In genomic region chr13:114131581-114132418, GRCh38 we compare ENCODE assay signal across 1 cellular context.
TF ChIP-seq lines count a peak whose summit lies in the region.

No MANE protein-coding gene starts in this region.

TF ChIP-seq in K562, 482 proteins besides CTCF, POLR2A, EP300 and RAD21 (continued from another document and continues in another):
- TF ChIP-seq MGA (IDR thresholded peaks at IDR 0.05): peak; percentile 27; the same call in 1 of the 2 replicates
- TF ChIP-seq FOXP1 (CRISPR knock-in tag; IDR thresholded peaks at IDR 0.05): no peak
- TF ChIP-seq BCL6 (CRISPR knock-in tag; IDR thresholded peaks at IDR 0.05): no peak
- peak; percentile 88 for TF ChIP-seq ZBTB2 (IDR thresholded peaks at IDR 0.05)
- TF ChIP-seq CBFB (CRISPR knock-in tag; IDR thresholded peaks at IDR 0.05): no peak
- no peak for TF ChIP-seq ZNF583 (CRISPR knock-in tag; IDR thresholded peaks at IDR 0.05)
- TF ChIP-seq ZNF277 (CRISPR knock-in tag; IDR thresholded peaks at IDR 0.05; ENCODE audit: borderline replicate concordance): no peak
- TF ChIP-seq ZNF766 (CRISPR knock-in tag; conservative IDR thresholded peaks at IDR 0.05): no peak
- TF ChIP-seq RCOR1 (IDR thresholded peaks at IDR 0.05; ENCODE audit: borderline replicate concordance in 1 of 2, low read depth in 2 of 2, low read length in 2 of 2): no peak
- TF ChIP-seq CHCHD3 (CRISPR knock-in tag; IDR thresholded peaks at IDR 0.05): no peak
- TF ChIP-seq SIN3A (IDR thresholded peaks at IDR 0.05; ENCODE audit: borderline replicate concordance in 2 of 2, control insufficient read depth in 1 of 2, low read depth in 2 of 2, low read length in 2 of 2): peak in 1 of 2 experiments; percentile 22; a peak in 1 of 4 replicates
- 0 out of 2 replicates have a peak, but pooled peaks have one; percentile 14 for TF ChIP-seq ZBTB40 (IDR thresholded peaks at IDR 0.05)
- TF ChIP-seq ZBTB40 (CRISPR knock-in tag; IDR thresholded peaks at IDR 0.05): no peak
- no peak for TF ChIP-seq SAFB2 (IDR thresholded peaks at IDR 0.05; ENCODE audit: borderline replicate concordance, low read depth, low read length, severe bottlenecking)
- TF ChIP-seq ZNF785 (CRISPR knock-in tag; IDR thresholded peaks at IDR 0.05): no peak
- TF ChIP-seq ZNF184 (CRISPR knock-in tag; IDR thresholded peaks at IDR 0.05): no peak
- TF ChIP-seq SMAD1 (IDR thresholded peaks at IDR 0.05; ENCODE audit: low read depth, low read length, partially characterized antibody): no peak
- TF ChIP-seq PYGO2 (tag; IDR thresholded peaks at IDR 0.05): no peak
- no peak for TF ChIP-seq ZNF518B (CRISPR knock-in tag; IDR thresholded peaks at IDR 0.05)
- TF ChIP-seq MLX (CRISPR knock-in tag; conservative IDR thresholded peaks at IDR 0.05): no peak
- TF ChIP-seq MYBL2 (IDR thresholded peaks at IDR 0.05; ENCODE audit: low read depth): no peak
- no peak for TF ChIP-seq MYBL2 (CRISPR knock-in tag; IDR thresholded peaks at IDR 0.05; ENCODE audit: borderline replicate concordance)
- TF ChIP-seq PTRF (tag; IDR thresholded peaks at IDR 0.05): no peak
- no peak for TF ChIP-seq NELFE (IDR thresholded peaks at IDR 0.05; ENCODE audit: insufficient read depth, insufficient read length)
- TF ChIP-seq ZNF830 (CRISPR knock-in tag; IDR thresholded peaks at IDR 0.05): no peak
